1 cellular context compared by ENCODE assay signal in the genomic region with DNA sequence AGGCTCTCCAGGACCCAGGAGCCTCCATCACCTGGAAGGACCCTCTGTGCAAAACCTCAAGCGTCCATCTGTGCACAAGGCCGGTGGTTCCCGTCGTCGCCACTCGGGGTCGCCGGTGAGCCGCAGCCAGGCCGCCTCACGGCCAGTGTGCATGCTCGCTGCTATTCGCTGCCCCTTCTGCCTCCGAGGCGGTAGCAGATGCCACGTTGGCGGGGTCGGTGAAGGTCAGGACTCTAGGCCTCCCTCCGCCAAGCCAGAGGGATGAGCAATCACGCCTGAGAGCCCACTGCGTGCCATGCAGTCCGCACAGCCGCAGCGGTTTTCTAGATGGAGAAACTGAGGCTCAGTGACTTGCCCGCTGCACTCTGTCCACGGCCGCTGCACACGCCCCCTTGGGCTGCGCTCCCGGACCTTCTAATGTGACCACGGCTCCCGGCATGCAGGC.
TF ChIP-seq lines count a peak whose summit lies in the region.

No MANE protein-coding gene starts in this region.

TF ChIP-seq in GM23338, 12 proteins besides CTCF, POLR2A, EP300 and RAD21 (continued from another document):
- TF ChIP-seq REST (IDR thresholded peaks at IDR 0.05; ENCODE audit: unreplicated experiment), result no peak
- TF ChIP-seq CREB1 (CRISPR knock-in tag; IDR thresholded peaks at IDR 0.05; ENCODE audit: low read depth), result no peak
- no peak for TF ChIP-seq STAT1 (IDR thresholded peaks at IDR 0.05; ENCODE audit: unreplicated experiment)
- no peak for TF ChIP-seq ZNF462 (CRISPR knock-in tag; IDR thresholded peaks at IDR 0.05)
- TF ChIP-seq NANOG (IDR thresholded peaks at IDR 0.05; ENCODE audit: borderline replicate concordance), result no peak
- TF ChIP-seq ZNF331 (CRISPR knock-in tag; IDR thresholded peaks at IDR 0.05; ENCODE audit: low read depth), result no peak
- TF ChIP-seq ETS1 (IDR thresholded peaks at IDR 0.05), result no peak
- TF ChIP-seq EZH2phosphoT487 (IDR thresholded peaks at IDR 0.05; ENCODE audit: unreplicated experiment), result no peak
TF ChIP-seq in GM23338: peak in this region for 0.
